22 cellular contexts compared by ENCODE assay signal in genomic region chr9:132494857-132495256, GRCh38.
"Had no signal": no experiment of that assay in that cellular context is flagged by ENCODE, and none has a peak within 500 bp of the region (broad histone marks: within the 10 kb centered on the region; RNA-seq: fewer than 3 reads in every experiment).

No MANE protein-coding gene starts in this region.

- H3K36me3 ChIP-seq: Peyer's patch, SJSA1 had no signal

- H3K27ac Mint-ChIP-seq: IgD-negative memory B cell had no signal

- ATAC-seq: K562, Right ventricle myocardium inferior had no signal

- H3K27ac ChIP-seq: KMS-11, PC-9, Peyer's patch, SJSA1, SK-N-MC had no signal

- H3K9me3 ChIP-seq: Peyer's patch, SJSA1 had no signal

- H3K4me1 Mint-ChIP-seq: IgD-negative memory B cell had no signal

- H3K27me3 ChIP-seq: Peyer's patch had no signal

- H3K4me1 ChIP-seq: Peyer's patch, SJSA1 had no signal

- H3K4me3 Mint-ChIP-seq: IgD-negative memory B cell had no signal

- H3K4me3 ChIP-seq: K562, PC-9, Peyer's patch, SJSA1, SK-N-MC had no signal

- DNase-seq: Kasumi-1, MM.1S, NCI-H1092 treated with DMSO at 0.1 percent for 48 hours, NCI-H1436, NCI-H187, NCI-H2029, NCI-H2081 treated with DMSO at 0.1 percent for 48 hours, NCI-H2171, NCI-H226, NCI-H446, NCI-H510A, NCI-H524 treated with DMSO at 0.1 percent for 48 hours, OCI-M1, PC-9, Peyer's patch, SHP77 treated with DMSO at 0.1 percent for 48 hours had no signal
